Comparison of ENCODE assay signal across 1 cellular context in the genomic region with DNA sequence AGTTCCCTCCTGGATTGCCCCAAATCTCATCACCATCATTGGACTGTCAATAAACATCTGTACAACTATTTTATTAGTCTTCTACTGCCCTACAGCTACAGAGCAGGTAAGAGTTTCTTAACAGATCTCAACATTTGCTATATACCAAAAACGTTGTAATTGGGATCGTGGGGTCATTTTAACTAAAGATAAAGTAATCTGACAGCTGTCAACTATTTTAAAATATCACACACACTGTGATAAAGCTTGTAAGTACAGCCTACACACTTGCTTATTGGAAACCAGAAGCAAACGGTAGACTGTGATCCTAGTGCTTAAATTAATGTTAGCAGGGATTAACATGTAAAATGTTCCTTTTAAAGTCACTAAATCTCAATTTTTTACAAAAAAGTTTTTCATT.
TF ChIP-seq lines count a peak whose summit lies in the region.

No MANE protein-coding gene starts in this region.

TF ChIP-seq in K562, 482 proteins besides CTCF, POLR2A, EP300 and RAD21:
- TF ChIP-seq, protein P1, sequence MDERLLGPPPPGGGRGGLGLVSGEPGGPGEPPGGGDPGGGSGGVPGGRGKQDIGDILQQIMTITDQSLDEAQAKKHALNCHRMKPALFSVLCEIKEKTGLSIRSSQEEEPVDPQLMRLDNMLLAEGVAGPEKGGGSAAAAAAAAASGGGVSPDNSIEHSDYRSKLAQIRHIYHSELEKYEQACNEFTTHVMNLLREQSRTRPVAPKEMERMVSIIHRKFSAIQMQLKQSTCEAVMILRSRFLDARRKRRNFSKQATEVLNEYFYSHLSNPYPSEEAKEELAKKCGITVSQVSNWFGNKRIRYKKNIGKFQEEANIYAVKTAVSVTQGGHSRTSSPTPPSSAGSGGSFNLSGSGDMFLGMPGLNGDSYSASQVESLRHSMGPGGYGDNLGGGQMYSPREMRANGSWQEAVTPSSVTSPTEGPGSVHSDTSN (CRISPR knock-in tag; IDR thresholded peaks at IDR 0.05; ENCODE audit: low read depth) = no peak
- TF ChIP-seq, protein P1 (tag; conservative IDR thresholded peaks at IDR 0.05; ENCODE audit: low read depth) = peak; percentile 56
- TF ChIP-seq MEIS2 (IDR thresholded peaks at IDR 0.05; ENCODE audit: partially characterized antibody) (peak; percentile 62), FOXM1 (IDR thresholded peaks at IDR 0.05; ENCODE audit: low read depth) (no peak), FOXM1 (CRISPR knock-in tag; IDR thresholded peaks at IDR 0.05; ENCODE audit: low read depth) (no peak), LEF1 (IDR thresholded peaks at IDR 0.05) (no peak), ARID2 (IDR thresholded peaks at IDR 0.05) (no peak)
- TF ChIP-seq, protein P2, sequence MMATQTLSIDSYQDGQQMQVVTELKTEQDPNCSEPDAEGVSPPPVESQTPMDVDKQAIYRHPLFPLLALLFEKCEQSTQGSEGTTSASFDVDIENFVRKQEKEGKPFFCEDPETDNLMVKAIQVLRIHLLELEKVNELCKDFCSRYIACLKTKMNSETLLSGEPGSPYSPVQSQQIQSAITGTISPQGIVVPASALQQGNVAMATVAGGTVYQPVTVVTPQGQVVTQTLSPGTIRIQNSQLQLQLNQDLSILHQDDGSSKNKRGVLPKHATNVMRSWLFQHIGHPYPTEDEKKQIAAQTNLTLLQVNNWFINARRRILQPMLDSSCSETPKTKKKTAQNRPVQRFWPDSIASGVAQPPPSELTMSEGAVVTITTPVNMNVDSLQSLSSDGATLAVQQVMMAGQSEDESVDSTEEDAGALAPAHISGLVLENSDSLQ (IDR thresholded peaks at IDR 0.05) = peak; percentile 58
